In genomic region chr14:25472700-25473099, GRCh38 we compare ENCODE assay signal across 34 cellular contexts.
"Had no signal": no experiment of that assay in that cellular context is flagged by ENCODE, and none has a peak within 500 bp of the region (broad histone marks: within the 10 kb centered on the region; RNA-seq: fewer than 3 reads in every experiment).

No MANE protein-coding gene starts in this region.

- DNase-seq: activated effector memory CD4-positive, alpha-beta T cell treated with anti-CD3 and anti-CD28 coated beads, Interleukin-2, amount 50 U/mL, for 16 hours; activated effector memory CD4-positive, alpha-beta T cell treated with Interleukin-2 at 50 U/mL for 16 hours; activated gamma-delta T cell; activated gamma-delta T cell treated with Interleukin-2 at 50 U/mL for 16 hours; activated naive CD4-positive, alpha-beta T cell; activated naive CD4-positive, alpha-beta T cell treated with anti-CD3 and anti-CD28 coated beads for 36 hours; activated naive CD4-positive, alpha-beta T cell treated with anti-CD3 and anti-CD28 coated beads, Interleukin-2, amount 10 ng/mL, durations not matched to agents 7 days and 5 days; activated naive CD4-positive, alpha-beta T cell treated with anti-CD3 and anti-CD28 coated beads, Interleukin-2, amount 50 U/mL, for 16 hours; activated naive CD4-positive, alpha-beta T cell treated with Interleukin-2 at 50 U/mL for 16 hours; activated naive CD8-positive, alpha-beta T cell treated with anti-CD3 and anti-CD28 coated beads for 36 hours; activated naive CD8-positive, alpha-beta T cell treated with anti-CD3 and anti-CD28 coated beads, Interleukin-2, amount 10 ng/mL, durations not matched to agents 7 days and 5 days; activated naive CD8-positive, alpha-beta T cell treated with anti-CD3 and anti-CD28 coated beads, Interleukin-2, amount 50 U/mL, for 24 hours; activated T-cell treated with anti-CD3 and anti-CD28 coated beads, Interleukin-2, amount 50 U/mL, for 1 hour; activated T-cell treated with anti-CD3 and anti-CD28 coated beads, Interleukin-2, amount 50 U/mL, for 24 hours; activated T-cell treated with anti-CD3 and anti-CD28 coated beads, Interleukin-2, amount 50 U/mL, for 4 hours; activated T-cell treated with anti-CD3 and anti-CD28 coated beads, Interleukin-2, amount 50 U/mL, for 48 hours; activated T-cell treated with anti-CD3 and anti-CD28 coated beads, Interleukin-2, amount 50 U/mL, for 72 hours; adrenal gland; amniotic stem cell; amygdala; anterior cingulate cortex; aorta; body of pancreas; brain microvascular endothelial cell; caudate nucleus; central memory CD4-positive, alpha-beta T cell; cerebellar nuclear complex had no signal

- FAIRE-seq: astrocyte, bronchial epithelial cell had no signal

- H3K4me3 ChIP-seq: adrenal gland, ascending aorta, body of pancreas, breast epithelium, cardiac muscle cell had no signal

- H3K9me3 ChIP-seq: adrenal gland, ascending aorta, body of pancreas, breast epithelium had no signal

- H3K27ac ChIP-seq: adrenal gland, ascending aorta, body of pancreas, brain microvascular endothelial cell, breast epithelium, cardiac muscle cell had no signal

- H3K4me1 ChIP-seq: adrenal gland, ascending aorta, breast epithelium had no signal

- H3K27me3 ChIP-seq: adrenal gland, ascending aorta, body of pancreas, brain microvascular endothelial cell, breast epithelium, cardiac muscle cell had no signal

- ATAC-seq: activated naive CD4-positive, alpha-beta T cell treated with anti-CD3 and anti-CD28 coated beads, Interleukin-2, amount 50 U/mL, for 72 hours; activated naive CD8-positive, alpha-beta T cell treated with anti-CD3 and anti-CD28 coated beads, Interleukin-2, amount 50 U/mL, for 24 hours; activated T-cell treated with anti-CD3 and anti-CD28 coated beads, Interleukin-2, amount 50 U/mL, for 4 hours; activated T-cell treated with anti-CD3 and anti-CD28 coated beads, Interleukin-2, amount 50 U/mL, for 72 hours; activated T-helper 17 cell treated with anti-CD3 and anti-CD28 coated beads, Interleukin-2, amount 50 U/mL, for 72 hours; body of pancreas had no signal

- H3K36me3 ChIP-seq: adrenal gland, ascending aorta, brain microvascular endothelial cell, breast epithelium, cardiac muscle cell had no signal
